Comparison of ENCODE assay signal across 16 cellular contexts in genomic region chr17:63289931-63290330, GRCh38.
DNase-seq lines count a peak whose midpoint lies in the region; ATAC-seq and TF ChIP-seq lines count a peak whose summit lies in the region.
"Had no signal": no experiment of that assay in that cellular context is flagged by ENCODE, and none has a peak within 500 bp of the region (broad histone marks: within the 10 kb centered on the region; RNA-seq: fewer than 3 reads in every experiment).

No MANE protein-coding gene starts in this region.

- POLR2A ChIA-PET in HEK293 (lab: Yijun Ruan, JAX) (no interaction called here), IMR-90 (lab: Charles Lee; ENCODE audit: unreplicated experiment) (no interaction called here)

- H3K14ac ChIP-seq in IMR-90 (replicated peaks; ENCODE audit: low read depth, low read length), result peak overlapping the region; percentile 0

- no peak overlapping the region for H3K27ac ChIP-seq in HEK293 (ENCODE audit: extremely low read depth, low read depth, low read length)
- no peak overlapping the region for H3K27ac ChIP-seq in IMR-90 (ENCODE audit: insufficient read depth, low read length)
- H3K27ac ChIP-seq in endodermal cell (ENCODE audit: low read depth, low read length), result no peak overlapping the region
- H3K27ac ChIP-seq: A549, C4-2B, GM23248 had no signal

- peak overlapping the region in 1 of 2 experiments; percentile 3; a peak in 1 of 4 replicates for H4K8ac ChIP-seq in IMR-90 (ENCODE audit: low read depth in 2 of 2, low read length in 2 of 2)

- no peak overlapping the region for H3K56ac ChIP-seq in IMR-90 (ENCODE audit: extremely low read depth, insufficient read depth, low read length)

- in situ Hi-C loops in IMR-90 (cut with MboI; ENCODE audit: low sequenced_read_pairs), result no loop called here

- no peak overlapping the region for H3K4me3 ChIP-seq in HEK293 (ENCODE audit: low read depth, low read length)
- no peak overlapping the region for H3K4me3 ChIP-seq in IMR-90 (ENCODE audit: insufficient read depth, low read depth, low read length)
- H3K4me3 ChIP-seq in endodermal cell (ENCODE audit: low read length), result no peak overlapping the region
- H3K4me3 ChIP-seq: A549, GM23248, HAP-1 had no signal

- no CpG with 5 or more reads among the region's 1 CpG for WGBS in IMR-90 (ENCODE audit: extremely low coverage in 2 of 2, insufficient read length in 1 of 2), 2 experiments
- WGBS in endodermal cell (ENCODE audit: insufficient coverage in 1 of 2, insufficient read length in 1 of 2), 2 experiments, result 93 to 100% methylated on average over 1 of the region's 1 CpG

- no peak overlapping the region for H2AK9ac ChIP-seq in IMR-90 (replicated peaks; ENCODE audit: low read depth, low read length, poor library complexity)

- peaks cover 6% of the 10 kb centered on the region; the same call in 1 of the 2 replicates for H3K9me1 ChIP-seq in IMR-90 (ENCODE audit: insufficient read depth, low read length)

- H3K9me3 ChIP-seq in HEK293 (ENCODE audit: control insufficient read depth, insufficient read depth, low read depth, low read length), result no peaks in the 10 kb centered on the region
- H3K9me3 ChIP-seq in IMR-90 (ENCODE audit: control insufficient read depth, insufficient read depth, low read length), result peaks cover 6% of the 10 kb centered on the region; the same call in 1 of the 2 replicates
- peaks cover 21% of the 10 kb centered on the region for H3K9me3 ChIP-seq in endodermal cell (ENCODE audit: control insufficient read depth, low read length)
- H3K9me3 ChIP-seq: BE2C had no signal

- H3K36me3 ChIP-seq in HEK293 (ENCODE audit: control insufficient read depth in 2 of 2, insufficient read depth in 1 of 2, low read length in 2 of 2) (no peaks in the 10 kb centered on the region), IMR-90 (ENCODE audit: control insufficient read depth, insufficient read depth, low read length) (peaks cover 6% of the 10 kb centered on the region), endodermal cell (ENCODE audit: control insufficient read depth, insufficient read depth, low read length) (no peaks in the 10 kb centered on the region)

- H3K27me3 ChIP-seq in IMR-90 (ENCODE audit: control insufficient read depth, insufficient read depth, low read length) (no peaks in the 10 kb centered on the region), endodermal cell (ENCODE audit: control insufficient read depth, insufficient read depth, low read length, poor library complexity, severe bottlenecking) (no peaks in the 10 kb centered on the region)
- H3K27me3 ChIP-seq: BE2C had no signal

- H3K4me1 Mint-ChIP-seq in endodermal cell, result peaks cover 5% of the 10 kb centered on the region

- no peak for TF ChIP-seq RAD21 in IMR-90 (IDR thresholded peaks at IDR 0.05; ENCODE audit: low read length)

- H3K4me2 ChIP-seq in IMR-90 (ENCODE audit: low read depth, low read length), result no peak overlapping the region
- H3K4me2 ChIP-seq: A549 had no signal

- no peak overlapping the region for H3K9ac ChIP-seq in IMR-90 (ENCODE audit: low read depth, low read length)
- H3K9ac ChIP-seq in endodermal cell (ENCODE audit: extremely low read depth, low read length, poor library complexity, severe bottlenecking), result no peak overlapping the region
- H3K9ac ChIP-seq: GM23248 had no signal

- no peak overlapping the region for H3K4me3 Mint-ChIP-seq in endodermal cell
- H3K4me3 Mint-ChIP-seq: CD8-positive, alpha-beta T cell had no signal

- H3K4me1 ChIP-seq in HEK293 (ENCODE audit: control insufficient read depth, insufficient read depth, low read length), result peaks cover 8% of the 10 kb centered on the region; the same call in 1 of the 2 replicates
- peaks cover 9% of the 10 kb centered on the region for H3K4me1 ChIP-seq in IMR-90 (ENCODE audit: control insufficient read depth, insufficient read depth, low read length)
- H3K4me1 ChIP-seq in endodermal cell (ENCODE audit: control insufficient read depth, insufficient read depth, low read length), result no peaks in the 10 kb centered on the region

- no peak overlapping the region for H3K23ac ChIP-seq in IMR-90 (ENCODE audit: low read depth, low read length)

- H3K18ac ChIP-seq in IMR-90 (ENCODE audit: low read depth, low read length), result no peak overlapping the region

- H3K36me3 Mint-ChIP-seq in endodermal cell (ENCODE audit: low read depth), result peaks cover 17% of the 10 kb centered on the region

- H2AK5ac ChIP-seq in IMR-90 (ENCODE audit: low read depth, low read length), result peak overlapping the region; percentile 77; the same call in 1 of the 2 replicates

- H2BK20ac ChIP-seq in IMR-90 (ENCODE audit: low read depth, low read length), result no peak overlapping the region

- H3K27me3 Mint-ChIP-seq in endodermal cell (ENCODE audit: insufficient read depth), result no peaks in the 10 kb centered on the region

- peaks cover 17% of the 10 kb centered on the region for H3K9me3 Mint-ChIP-seq in endodermal cell

- BruUV-seq in IMR-90 (replicated peaks; lab: Mats Ljungman, UMichigan), result no TSS peak

- H3K27ac Mint-ChIP-seq in endodermal cell, result no peak overlapping the region
- H3K27ac Mint-ChIP-seq: CD8-positive, alpha-beta T cell had no signal

- no peak overlapping the region for H2AFZ ChIP-seq in IMR-90 (replicated peaks; ENCODE audit: low read length, poor library complexity)
- H2AFZ ChIP-seq: GM23248 had no signal

- H4K20me1 ChIP-seq in IMR-90 (ENCODE audit: insufficient read depth, low read length), result no peaks in the 10 kb centered on the region

- no peak for ATAC-seq in IMR-90 (ENCODE audit: low read depth)
- no peak for ATAC-seq in HG03521 (IDR thresholded peaks at IDR 0.05; ENCODE audit: unreplicated experiment)
- ATAC-seq in GM18519 (IDR thresholded peaks at IDR 0.05; ENCODE audit: low FRiP score, unreplicated experiment), result no peak
- ATAC-seq: A549; CD8-positive, alpha-beta T cell; HepG2 had no signal

- no peak for DNase-seq in IMR-90
- peak; percentile 58 for DNase-seq in endodermal cell
- DNase-seq in DMS114 treated with DMSO at 0.1 percent for 48 hours (lab: John Stamatoyannopoulos, UW; ENCODE audit: unreplicated experiment), result no peak
- DNase-seq: BE2C; CD8-positive, alpha-beta T cell; COR-L47; DND-41; GF-D8; GM23248 had no signal

- no peak overlapping the region for H2BK15ac ChIP-seq in IMR-90 (ENCODE audit: low read depth, low read length)

- no peak overlapping the region for H4K5ac ChIP-seq in IMR-90 (ENCODE audit: low read depth, low read length)

- intact Hi-C loops in IMR-90 (cut with micrococcal nuclease), result loop anchor here (5.0 kb wide), 1 partner anchor 42 kb away; no protein-coding TSS in a partner anchor

- CTCF ChIA-PET in HEK293 (lab: Yijun Ruan, JAX) (interaction anchor here (0.6 to 1.3 kb wide), 3 partner anchors 124 to 671 kb away, joined by 3 to 5 read pairs (median 4); no protein-coding TSS in a partner anchor), IMR-90 (lab: Yijun Ruan, JAX) (no interaction called here)

- H2BK120ac ChIP-seq in IMR-90 (ENCODE audit: low read depth, low read length), result no peak overlapping the region; the same call in 1 of the 2 replicates

- dilution Hi-C loops in IMR-90 (cut with HindIII; ENCODE audit: low sequenced_read_pairs, unreplicated experiment), result no loop called here

- no peak for TF ChIP-seq CTCF in HEK293 (tag by site-specific recombination; IDR thresholded peaks at IDR 0.05)
- TF ChIP-seq CTCF in IMR-90 (conservative IDR thresholded peaks at IDR 0.05; ENCODE audit: low read depth, low read length), result no peak
- TF ChIP-seq CTCF in endodermal cell (conservative IDR thresholded peaks at IDR 0.05), result no peak

- H3K79me1 ChIP-seq in IMR-90 (ENCODE audit: low read depth in 1 of 2, low read length in 2 of 2), result peaks cover 29 to 44% of the 10 kb centered on the region in 2 experiments

- no peak overlapping the region for H4K91ac ChIP-seq in IMR-90 (ENCODE audit: insufficient read depth, low read depth, low read length)

- 0 out of 2 replicates have a peak overlapping the region, but pooled peaks have one; percentile 15 for H3K4ac ChIP-seq in IMR-90 (ENCODE audit: low read depth, low read length)

- TF ChIP-seq POLR2A in IMR-90 (IDR thresholded peaks at IDR 0.05; ENCODE audit: low read depth, low read length), result no peak

- H2BK5ac ChIP-seq in IMR-90 (ENCODE audit: low read depth, low read length, poor library complexity, severe bottlenecking), result no peak overlapping the region

TF ChIP-seq in HEK293, 187 proteins besides CTCF, POLR2A, EP300 and RAD21:
- TF ChIP-seq ZNF449 (tag by site-specific recombination; IDR thresholded peaks at IDR 0.05) (0 out of 2 replicates have a peak, but pooled peaks have one; percentile 32), ZNF112 (tag by site-specific recombination; IDR thresholded peaks at IDR 0.05) (no peak)

TF ChIP-seq in IMR-90, 13 proteins besides CTCF, POLR2A, EP300 and RAD21:
- no peak for TF ChIP-seq USF2 (IDR thresholded peaks at IDR 0.05; ENCODE audit: low read depth, low read length)
- no peak for TF ChIP-seq ELK1 (IDR thresholded peaks at IDR 0.05; ENCODE audit: borderline replicate concordance, low read depth, low read length)
- TF ChIP-seq FOS (IDR thresholded peaks at IDR 0.05; ENCODE audit: low read depth, low read length), result no peak
- TF ChIP-seq BHLHE40 (IDR thresholded peaks at IDR 0.05; ENCODE audit: low read depth, low read length), result no peak
- TF ChIP-seq MAZ (IDR thresholded peaks at IDR 0.05; ENCODE audit: borderline replicate concordance, low read depth, low read length), result no peak
- no peak for TF ChIP-seq MAFK (IDR thresholded peaks at IDR 0.05; ENCODE audit: low read depth, low read length)
- TF ChIP-seq CEBPB (IDR thresholded peaks at IDR 0.05; ENCODE audit: low read depth, low read length), result no peak
- TF ChIP-seq RCOR1 (IDR thresholded peaks at IDR 0.05; ENCODE audit: insufficient replicate concordance, low read length), result no peak
- no peak for TF ChIP-seq RFX5 (IDR thresholded peaks at IDR 0.05; ENCODE audit: low read depth, low read length)
TF ChIP-seq in IMR-90: peak in this region for 0.
